ENCODE assay signal across 8 cellular contexts in the genomic region with DNA sequence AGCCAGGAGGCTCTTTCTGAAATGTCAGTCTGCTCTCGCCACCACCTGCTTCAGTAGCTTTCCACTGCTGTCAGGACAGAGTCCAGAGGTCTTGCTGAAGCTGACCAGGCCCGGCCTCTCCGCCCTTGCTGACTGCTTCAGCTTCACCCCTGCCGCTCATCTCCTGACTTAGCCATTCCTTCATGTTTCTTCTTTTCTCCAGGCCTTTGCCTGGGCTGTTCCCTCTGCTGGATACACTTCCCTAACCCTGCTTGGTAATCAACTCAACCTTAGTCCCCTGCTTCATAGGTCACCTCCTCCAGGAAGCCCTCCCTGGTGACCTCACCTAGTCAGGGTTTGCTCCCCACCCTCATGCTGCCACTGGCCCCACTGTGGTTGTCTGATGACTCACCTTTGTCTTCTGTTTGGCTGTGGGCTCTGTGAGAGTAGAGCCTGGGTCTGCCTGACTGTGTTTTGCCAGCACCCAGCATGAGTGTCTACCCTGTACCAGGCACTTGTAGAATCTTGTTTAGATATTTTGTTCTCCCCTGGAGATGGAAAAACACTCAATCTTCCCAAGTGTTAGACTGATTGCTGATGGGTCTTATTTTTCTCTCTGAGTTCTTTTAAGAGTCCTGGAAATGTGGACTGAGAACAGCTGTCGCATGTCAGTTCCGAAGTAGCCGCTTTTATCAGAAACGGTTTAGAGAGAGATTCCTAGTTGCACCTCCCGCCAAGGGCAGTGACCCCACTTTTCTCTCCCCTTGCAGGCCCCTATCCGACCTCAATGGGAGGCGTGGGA.
DNase-seq lines count a peak whose midpoint lies in the region.

No MANE protein-coding gene starts in this region.

- peaks cover 14% of the 10 kb centered on the region for H3K36me3 Mint-ChIP-seq in activated naive CD4-positive, alpha-beta T cell treated with anti-CD3 and anti-CD28 coated beads, Interleukin-2, amount 10 ng/mL, durations not matched to agents 7 days and 5 days

- H3K27me3 Mint-ChIP-seq in activated naive CD4-positive, alpha-beta T cell treated with anti-CD3 and anti-CD28 coated beads, Interleukin-2, amount 10 ng/mL, durations not matched to agents 7 days and 5 days: no peaks in the 10 kb centered on the region

- peak; percentile 15 for DNase-seq in stimulated activated naive CD4-positive, alpha-beta T cell treated with Interleukin-2 at 50 U/mL for 16 hours (lab: John Stamatoyannopoulos, UW)
- DNase-seq in stimulated activated naive CD4-positive, alpha-beta T cell (lab: John Stamatoyannopoulos, UW): no peak
- DNase-seq in activated naive CD4-positive, alpha-beta T cell treated with anti-CD3 and anti-CD28 coated beads, Interleukin-2, amount 10 ng/mL, durations not matched to agents 7 days and 5 days: peak; percentile 43
- DNase-seq in kidney glomerular epithelial cell (lab: John Stamatoyannopoulos, UW): peak; percentile 75
- peak; percentile 19 for DNase-seq in stimulated activated CD8-positive, alpha-beta memory T cell treated with anti-CD3 and anti-CD28 coated beads, Interleukin-15, amount 100 ng/mL, for 1 hour (ENCODE audit: low read depth)
- no peak for DNase-seq in medulla oblongata (ENCODE audit: extremely low spot score)
- DNase-seq in NCI-H146 treated with DMSO at 0.1 percent for 48 hours (lab: John Stamatoyannopoulos, UW; ENCODE audit: unreplicated experiment): no peak
- DNase-seq in NCI-H187 (lab: John Stamatoyannopoulos, UW): no peak

- H3K9me3 Mint-ChIP-seq in activated naive CD4-positive, alpha-beta T cell treated with anti-CD3 and anti-CD28 coated beads, Interleukin-2, amount 10 ng/mL, durations not matched to agents 7 days and 5 days: no peaks in the 10 kb centered on the region

- peaks cover 33% of the 10 kb centered on the region for H3K4me1 Mint-ChIP-seq in activated naive CD4-positive, alpha-beta T cell treated with anti-CD3 and anti-CD28 coated beads, Interleukin-2, amount 10 ng/mL, durations not matched to agents 7 days and 5 days

- CTCF ChIA-PET in activated naive CD4-positive, alpha-beta T cell treated with anti-CD3 and anti-CD28 coated beads, Interleukin-2, amount 10 ng/mL, durations not matched to agents 7 days and 5 days (lab: Charles Lee): interaction anchor here (0.7 to 1.2 kb wide), 3 partner anchors 24 to 142 kb away, joined by 3 read pairs; no protein-coding TSS in a partner anchor

- no peak overlapping the region for H3K27ac Mint-ChIP-seq in activated naive CD4-positive, alpha-beta T cell treated with anti-CD3 and anti-CD28 coated beads, Interleukin-2, amount 10 ng/mL, durations not matched to agents 7 days and 5 days

- H3K4me3 Mint-ChIP-seq in activated naive CD4-positive, alpha-beta T cell treated with anti-CD3 and anti-CD28 coated beads, Interleukin-2, amount 10 ng/mL, durations not matched to agents 7 days and 5 days: no peak overlapping the region

Comparison
In these comparisons a context has a peak if more than half of its experiments do, and no peak if none do; other contexts are left out.
1. DNase-seq: peak in stimulated activated naive CD4-positive, alpha-beta T cell treated with Interleukin-2 at 50 U/mL for 16 hours (single experiment), activated naive CD4-positive, alpha-beta T cell treated with anti-CD3 and anti-CD28 coated beads, Interleukin-2, amount 10 ng/mL, durations not matched to agents 7 days and 5 days (single experiment), kidney glomerular epithelial cell (single experiment) and stimulated activated CD8-positive, alpha-beta memory T cell treated with anti-CD3 and anti-CD28 coated beads, Interleukin-15, amount 100 ng/mL, for 1 hour (single experiment); none in stimulated activated naive CD4-positive, alpha-beta T cell (0 of 6), medulla oblongata (single experiment), NCI-H146 treated with DMSO at 0.1 percent for 48 hours (single experiment) and NCI-H187 (0 of 2).